Comparison of ENCODE assay signal across 1 cellular context in genomic region chr2:6926071-6926732, GRCh38.
TF ChIP-seq lines count a peak whose summit lies in the region.

No MANE protein-coding gene starts in this region.

TF ChIP-seq in SK-N-SH, 30 proteins besides CTCF, POLR2A, EP300 and RAD21 (continued from another document):
- TF ChIP-seq, protein P1, sequence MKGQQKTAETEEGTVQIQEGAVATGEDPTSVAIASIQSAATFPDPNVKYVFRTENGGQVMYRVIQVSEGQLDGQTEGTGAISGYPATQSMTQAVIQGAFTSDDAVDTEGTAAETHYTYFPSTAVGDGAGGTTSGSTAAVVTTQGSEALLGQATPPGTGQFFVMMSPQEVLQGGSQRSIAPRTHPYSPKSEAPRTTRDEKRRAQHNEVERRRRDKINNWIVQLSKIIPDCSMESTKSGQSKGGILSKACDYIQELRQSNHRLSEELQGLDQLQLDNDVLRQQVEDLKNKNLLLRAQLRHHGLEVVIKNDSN (IDR thresholded peaks at IDR 0.05; ENCODE audit: borderline replicate concordance, low read depth) = no peak
- TF ChIP-seq RXRA (IDR thresholded peaks at IDR 0.05; ENCODE audit: borderline replicate concordance, low read depth) (no peak), JUND (IDR thresholded peaks at IDR 0.05) (no peak)
